17 cellular contexts compared by ENCODE assay signal in genomic region chr20:23115823-23116222, GRCh38. TPM values are rescaled to one million over a fixed set of nuclear protein-coding genes. Genes with fewer than 3 reads are reported as not detected.
DNase-seq lines count a peak whose midpoint lies in the region; ATAC-seq and TF ChIP-seq lines count a peak whose summit lies in the region.
"Had no signal": no experiment of that assay in that cellular context is flagged by ENCODE, and none has a peak within 500 bp of the region (broad histone marks: within the 10 kb centered on the region; RNA-seq: fewer than 3 reads in every experiment).

No MANE protein-coding gene starts in this region.

- no peaks in the 10 kb centered on the region for H3K4me1 ChIP-seq in tibial nerve
- H3K4me1 ChIP-seq: body of pancreas had no signal

- no peak for TF ChIP-seq POLR2A in tibial nerve (IDR thresholded peaks at IDR 0.05)

- no peaks in the 10 kb centered on the region for H3K36me3 ChIP-seq in tibial nerve

- DNase-seq in Right ventricle myocardium superior: no peak
- DNase-seq in Right ventricle myocardium inferior (ENCODE audit: missing footprints): no peak
- peak; percentile 80 for DNase-seq in NOMO-1 treated with DMSO at 0.1 percent for 48 hours (lab: John Stamatoyannopoulos, UW; ENCODE audit: unreplicated experiment)
- peak; percentile 25 for DNase-seq in fibroblast of pulmonary artery (ENCODE audit: low read depth)
- DNase-seq in tibial nerve (ENCODE audit: low spot score in 2 of 2): no peak
- no peak for DNase-seq in amygdala (lab: John Stamatoyannopoulos, UW)
- no peak for DNase-seq in stimulated activated naive CD8-positive, alpha-beta T cell treated with anti-CD3 and anti-CD28 coated beads, Interleukin-15, amount 100 ng/mL, for 72 hours
- DNase-seq: activated CD4-positive, CD25-positive, alpha-beta regulatory T cell; activated T-cell treated with anti-CD3 and anti-CD28 coated beads, Interleukin-2, amount 50 U/mL, for 72 hours; body of pancreas; DMS 273 treated with DMSO at 0.1 percent for 48 hours; endodermal cell; NCI-H1436; NCI-H526 treated with DMSO at 0.1 percent for 48 hours had no signal

- H3K4me3 Mint-ChIP-seq in stimulated activated naive CD8-positive, alpha-beta T cell treated with anti-CD3 and anti-CD28 coated beads, Interleukin-15, amount 100 ng/mL, for 72 hours: no peak overlapping the region
- H3K4me3 Mint-ChIP-seq: activated T-cell treated with anti-CD3 and anti-CD28 coated beads, Interleukin-2, amount 50 U/mL, for 72 hours; endodermal cell had no signal

- no peaks in the 10 kb centered on the region for H3K4me1 Mint-ChIP-seq in stimulated activated naive CD8-positive, alpha-beta T cell treated with anti-CD3 and anti-CD28 coated beads, Interleukin-15, amount 100 ng/mL, for 72 hours

- intact Hi-C loops in Right ventricle myocardium superior (cut with DNase I): no loop called here
- intact Hi-C loops in Right ventricle myocardium inferior (cut with DNase I): no loop called here

- H3K9me3 Mint-ChIP-seq in stimulated activated naive CD8-positive, alpha-beta T cell treated with anti-CD3 and anti-CD28 coated beads, Interleukin-15, amount 100 ng/mL, for 72 hours: no peaks in the 10 kb centered on the region
- H3K9me3 Mint-ChIP-seq: activated T-cell treated with anti-CD3 and anti-CD28 coated beads, Interleukin-2, amount 50 U/mL, for 72 hours; endodermal cell had no signal

- no peak for TF ChIP-seq CTCF in fibroblast of pulmonary artery (IDR thresholded peaks at IDR 0.05; ENCODE audit: low read length, missing control alignments)
- TF ChIP-seq CTCF in tibial nerve (IDR thresholded peaks at IDR 0.05): no peak

- peak; percentile 34 for ATAC-seq in Right ventricle myocardium superior (ENCODE audit: poor library complexity)
- ATAC-seq in Right ventricle myocardium inferior: no peak
- no peak for ATAC-seq in stimulated activated naive CD8-positive, alpha-beta T cell treated with anti-CD3 and anti-CD28 coated beads, Interleukin-15, amount 100 ng/mL, for 72 hours
- no peak for ATAC-seq in GM18907 (IDR thresholded peaks at IDR 0.05; ENCODE audit: unreplicated experiment)
- ATAC-seq: body of pancreas had no signal

- H3K27me3 ChIP-seq in tibial nerve: no peaks in the 10 kb centered on the region
- H3K27me3 ChIP-seq: body of pancreas had no signal

- H3K27ac ChIP-seq in tibial nerve: peak overlapping the region in 1 of 4 donors; percentile 17
- H3K27ac ChIP-seq: 22Rv1 had no signal

- 77 to 80% methylated on average over 3 of the region's 3 CpGs for WGBS in tibial nerve, 2 donors

- peak; percentile 37 to 73 for TF ChIP-seq EP300 in tibial nerve (IDR thresholded peaks at IDR 0.05)

- H3K27ac Mint-ChIP-seq in stimulated activated naive CD8-positive, alpha-beta T cell treated with anti-CD3 and anti-CD28 coated beads, Interleukin-15, amount 100 ng/mL, for 72 hours: no peak overlapping the region
- H3K27ac Mint-ChIP-seq: activated T-cell treated with anti-CD3 and anti-CD28 coated beads, Interleukin-2, amount 50 U/mL, for 72 hours; endodermal cell had no signal

- H3K9me3 ChIP-seq in tibial nerve: no peaks in the 10 kb centered on the region
- H3K9me3 ChIP-seq: body of pancreas had no signal

- peaks cover 11% of the 10 kb centered on the region for H3K27me3 Mint-ChIP-seq in stimulated activated naive CD8-positive, alpha-beta T cell treated with anti-CD3 and anti-CD28 coated beads, Interleukin-15, amount 100 ng/mL, for 72 hours

- H3K4me3 ChIP-seq in fibroblast of pulmonary artery (replicated peaks; ENCODE audit: low read depth, low read length) (no peak overlapping the region), tibial nerve (no peak overlapping the region)
- H3K4me3 ChIP-seq: body of pancreas had no signal

RNA-seq across cellular contexts. Expression of gene CD93, which starts 29.7 kb away (rescaled TPM):
- total RNA-seq in Right ventricle myocardium superior (37.0 TPM), Right ventricle myocardium inferior (43.5 TPM), tibial nerve (10 to 100 TPM; 23.0 to 85.1 (median 65.7) TPM)
- total RNA-seq: HT-29 had no signal

Comparison
In these comparisons a context has a peak if more than half of its experiments do, and no peak if none do; other contexts are left out.
1. DNase-seq: peak in NOMO-1 treated with DMSO at 0.1 percent for 48 hours (single experiment) and fibroblast of pulmonary artery (single experiment); none in Right ventricle myocardium superior (single experiment), Right ventricle myocardium inferior (single experiment), tibial nerve (0 of 2), amygdala (0 of 56) and stimulated activated naive CD8-positive, alpha-beta T cell treated with anti-CD3 and anti-CD28 coated beads, Interleukin-15, amount 100 ng/mL, for 72 hours (0 of 2).